In genomic region chr1:117656202-117656641, GRCh38 we compare ENCODE assay signal across 10 cellular contexts. TPM values are rescaled to one million over a fixed set of nuclear protein-coding genes. Genes with fewer than 3 reads are reported as not detected.
DNase-seq lines count a peak whose midpoint lies in the region; ATAC-seq and TF ChIP-seq lines count a peak whose summit lies in the region.
"Had no signal": no experiment of that assay in that cellular context is flagged by ENCODE, and none has a peak within 500 bp of the region (broad histone marks: within the 10 kb centered on the region; RNA-seq: fewer than 3 reads in every experiment).

No MANE protein-coding gene starts in this region.

- H3F3A ChIP-seq in OCI-LY1 (ENCODE audit: insufficient read depth, low read length) = 0 out of 2 replicates have a peak, but pooled peaks cover 4% of the 10 kb centered on the region

- no peaks in the 10 kb centered on the region for H3K9me3 ChIP-seq in OCI-LY1 (ENCODE audit: low read length)
- H3K9me3 ChIP-seq: SJSA1 had no signal

- peaks cover 2% of the 10 kb centered on the region for H3K9me3 Mint-ChIP-seq in activated naive CD4-positive, alpha-beta T cell treated with anti-CD3 and anti-CD28 coated beads, Interleukin-2, amount 10 ng/mL, durations not matched to agents 7 days and 5 days

- peaks cover 15% of the 10 kb centered on the region for H3K27me3 Mint-ChIP-seq in activated naive CD4-positive, alpha-beta T cell treated with anti-CD3 and anti-CD28 coated beads, Interleukin-2, amount 10 ng/mL, durations not matched to agents 7 days and 5 days

- H3K4me3 Mint-ChIP-seq in activated naive CD4-positive, alpha-beta T cell treated with anti-CD3 and anti-CD28 coated beads, Interleukin-2, amount 10 ng/mL, durations not matched to agents 7 days and 5 days = peak overlapping the region; percentile 42

- no peaks in the 10 kb centered on the region for H3K9me2 ChIP-seq in OCI-LY1 (ENCODE audit: low read depth, low read length)

- H3K9ac ChIP-seq in OCI-LY1 (ENCODE audit: low read length) = peak overlapping the region; percentile 39; the same call in 1 of the 2 replicates

- H3K27me3 ChIP-seq in OCI-LY1 (ENCODE audit: insufficient read depth, low read length) = no peaks in the 10 kb centered on the region
- H3K27me3 ChIP-seq: SJSA1 had no signal

- H3K4me3 ChIP-seq in OCI-LY1 (ENCODE audit: low read depth, low read length, poor library complexity, severe bottlenecking) = peak overlapping the region; percentile 17
- H3K4me3 ChIP-seq: SJSA1 had no signal

- TF ChIP-seq CTCF in OCI-LY1 (IDR thresholded peaks at IDR 0.05; ENCODE audit: low read length) = no peak

- CTCF ChIA-PET in activated naive CD4-positive, alpha-beta T cell treated with anti-CD3 and anti-CD28 coated beads, Interleukin-2, amount 10 ng/mL, durations not matched to agents 7 days and 5 days (lab: Charles Lee) = interaction anchor here (0.9 to 2.8 kb wide), 9 partner anchors 9 to 121 kb away, joined by 3 to 11 read pairs (median 7); no protein-coding TSS in a partner anchor

- no peak for ATAC-seq in HG02981 (IDR thresholded peaks at IDR 0.05; ENCODE audit: unreplicated experiment)

- no peaks in the 10 kb centered on the region for H3K36me3 ChIP-seq in OCI-LY1 (ENCODE audit: insufficient read depth, low read length)
- H3K36me3 ChIP-seq: SJSA1 had no signal

- H3K36me3 Mint-ChIP-seq in activated naive CD4-positive, alpha-beta T cell treated with anti-CD3 and anti-CD28 coated beads, Interleukin-2, amount 10 ng/mL, durations not matched to agents 7 days and 5 days = peaks cover 2% of the 10 kb centered on the region

- H3K4me2 ChIP-seq in OCI-LY1 (ENCODE audit: low read length) = peak overlapping the region; percentile 62

- H3K27ac ChIP-seq in OCI-LY1 (ENCODE audit: low read depth, low read length, poor library complexity, severe bottlenecking) = peak overlapping the region; percentile 95
- H3K27ac ChIP-seq: 22Rv1 had no signal

- DNase-seq in activated gamma-delta T cell treated with Interleukin-2 at 50 U/mL for 16 hours = peak; percentile 74
- DNase-seq in activated gamma-delta T cell (lab: John Stamatoyannopoulos, UW) = no peak
- peak; percentile 92 for DNase-seq in activated naive CD4-positive, alpha-beta T cell treated with anti-CD3 and anti-CD28 coated beads, Interleukin-2, amount 10 ng/mL, durations not matched to agents 7 days and 5 days
- DNase-seq in stimulated activated CD4-positive, alpha-beta T cell treated with anti-CD3 and anti-CD28 coated beads, Interleukin-4, amount 100 ng/mL, for 4 hours = peak; percentile 49 to 74
- DNase-seq in AG20443 (ENCODE audit: low spot score) = no peak
- DNase-seq in ureter (ENCODE audit: low spot score) = no peak

- H2AFZ ChIP-seq in OCI-LY1 (ENCODE audit: low read length) = peak overlapping the region; percentile 35; the same call in 1 of the 2 replicates

- no peaks in the 10 kb centered on the region for H3K79me2 ChIP-seq in OCI-LY1 (ENCODE audit: insufficient read depth, low read length)

- peak overlapping the region; percentile 87 for H3K27ac Mint-ChIP-seq in activated naive CD4-positive, alpha-beta T cell treated with anti-CD3 and anti-CD28 coated beads, Interleukin-2, amount 10 ng/mL, durations not matched to agents 7 days and 5 days

- H4K20me1 ChIP-seq in OCI-LY1 (ENCODE audit: insufficient read depth, low read length) = no peaks in the 10 kb centered on the region

- peaks cover 95% of the 10 kb centered on the region for H3K4me1 Mint-ChIP-seq in activated naive CD4-positive, alpha-beta T cell treated with anti-CD3 and anti-CD28 coated beads, Interleukin-2, amount 10 ng/mL, durations not matched to agents 7 days and 5 days

- H3K4me1 ChIP-seq in OCI-LY1 (ENCODE audit: insufficient read depth, low read length, severe bottlenecking) = peaks cover 78% of the 10 kb centered on the region

RNA-seq across cellular contexts. Expression of gene TENT5C, which starts 50.4 kb away (rescaled TPM):
- total RNA-seq in ureter = 9.8 TPM

Comparison
In these comparisons a context has a peak if more than half of its experiments do, and no peak if none do; other contexts are left out.
1. DNase-seq: peak in activated gamma-delta T cell treated with Interleukin-2 at 50 U/mL for 16 hours (single experiment), activated naive CD4-positive, alpha-beta T cell treated with anti-CD3 and anti-CD28 coated beads, Interleukin-2, amount 10 ng/mL, durations not matched to agents 7 days and 5 days (single experiment) and stimulated activated CD4-positive, alpha-beta T cell treated with anti-CD3 and anti-CD28 coated beads, Interleukin-4, amount 100 ng/mL, for 4 hours (2 of 2); none in activated gamma-delta T cell (single experiment), AG20443 (single experiment) and ureter (single experiment).